ENCODE assay signal across 1 cellular context in genomic region chr1:88684482-88685238, GRCh38.
TF ChIP-seq lines count a peak whose summit lies in the region.

No MANE protein-coding gene starts in this region.

TF ChIP-seq in K562, 482 proteins besides CTCF, POLR2A, EP300 and RAD21 (continued from another document and continues in another):
- TF ChIP-seq TSHZ1 (CRISPR knock-in tag; IDR thresholded peaks at IDR 0.05) (no peak), NR2C1 (IDR thresholded peaks at IDR 0.05) (peak; percentile 30; the same call in 1 of the 2 replicates), NR2C1 (tag; IDR thresholded peaks at IDR 0.05) (no peak), CCAR2 (IDR thresholded peaks at IDR 0.05; ENCODE audit: low read depth, low read length) (no peak), ZNF695 (CRISPR knock-in tag; IDR thresholded peaks at IDR 0.05) (no peak), L3MBTL2 (IDR thresholded peaks at IDR 0.05) (no peak), KDM1A (IDR thresholded peaks at IDR 0.05) (peak in 1 of 2 experiments; percentile 47; a peak in 1 of 4 replicates), NCOA2 (IDR thresholded peaks at IDR 0.05; ENCODE audit: partially characterized antibody in 2 of 2) (no peak), ZNF512 (tag; IDR thresholded peaks at IDR 0.05) (no peak; the same call in 1 of the 2 replicates), ZC3H4 (CRISPR knock-in tag; IDR thresholded peaks at IDR 0.05; ENCODE audit: borderline replicate concordance) (no peak), ZNF239 (CRISPR knock-in tag; IDR thresholded peaks at IDR 0.05) (no peak), HNRNPL (IDR thresholded peaks at IDR 0.05; ENCODE audit: low read depth, low read length) (0 out of 2 replicates have a peak, but pooled peaks have one; percentile 11), ZNF511 (CRISPR knock-in tag; IDR thresholded peaks at IDR 0.05) (peak; percentile 34; the same call in 1 of the 2 replicates), POLR2G (IDR thresholded peaks at IDR 0.05; ENCODE audit: low read depth, low read length) (peak; percentile 86), FOXK2 (conservative IDR thresholded peaks at IDR 0.05 in 1 of 2, IDR thresholded peaks at IDR 0.05 in 1 of 2; ENCODE audit: low read depth in 2 of 2) (peak in 1 of 2 experiments; percentile 83; a peak in 2 of 4 replicates), FOXP1 (CRISPR knock-in tag; IDR thresholded peaks at IDR 0.05) (0 out of 2 replicates have a peak, but pooled peaks have one; percentile 54), U2AF2 (optimal IDR thresholded peaks at IDR 0.05; ENCODE audit: low read depth, low read length) (no peak), CREB1 (IDR thresholded peaks at IDR 0.05) (peak; percentile 39; the same call in 1 of the 2 replicates), CREB1 (CRISPR knock-in tag; IDR thresholded peaks at IDR 0.05) (no peak), ARID4B (CRISPR knock-in tag; IDR thresholded peaks at IDR 0.05) (peak; percentile 56; the same call in 1 of the 2 replicates), SRSF9 (IDR thresholded peaks at IDR 0.05; ENCODE audit: borderline replicate concordance, low read depth, low read length) (no peak), DPF2 (IDR thresholded peaks at IDR 0.05) (peak; percentile 54; the same call in 1 of the 2 replicates), TCF15 (CRISPR knock-in tag; IDR thresholded peaks at IDR 0.05) (no peak), TAF7 (tag; IDR thresholded peaks at IDR 0.05) (peak; percentile 2; the same call in 1 of the 2 replicates), ETV1 (tag; conservative IDR thresholded peaks at IDR 0.05; ENCODE audit: low read depth) (0 out of 2 replicates have a peak, but pooled peaks have one; percentile 10), SUPT5H (IDR thresholded peaks at IDR 0.05) (no peak; the same call in none of the 2 replicates), HOMEZ (CRISPR knock-in tag; IDR thresholded peaks at IDR 0.05) (no peak), GTF2A2 (tag; IDR thresholded peaks at IDR 0.05) (no peak), ZBTB40 (IDR thresholded peaks at IDR 0.05) (peak; percentile 77), ZBTB40 (CRISPR knock-in tag; IDR thresholded peaks at IDR 0.05) (no peak), TAF1 (IDR thresholded peaks at IDR 0.05; ENCODE audit: control insufficient read depth, extremely low read depth, insufficient read depth, low read length, severe bottlenecking) (peak; percentile 25), ZSCAN29 (IDR thresholded peaks at IDR 0.05) (no peak), YY1 (IDR thresholded peaks at IDR 0.05; ENCODE audit: borderline replicate concordance in 1 of 3, control insufficient read depth in 1 of 3, extremely low read depth in 1 of 3, insufficient read depth in 3 of 3, insufficient read length in 1 of 3, insufficient replicate concordance in 2 of 3, low read depth in 1 of 3, low read length in 2 of 3) (peak in 2 of 3 experiments; percentile 44 to 61), ZNF584 (CRISPR knock-in tag; IDR thresholded peaks at IDR 0.05; ENCODE audit: low read depth) (no peak), BRD9 (IDR thresholded peaks at IDR 0.05; ENCODE audit: low read depth, partially characterized antibody) (no peak), ZNF12 (CRISPR knock-in tag; IDR thresholded peaks at IDR 0.05) (no peak), SOX6 (IDR thresholded peaks at IDR 0.05) (no peak; the same call in 1 of the 2 replicates), RFX1 (IDR thresholded peaks at IDR 0.05) (no peak), SLC30A9 (CRISPR knock-in tag; IDR thresholded peaks at IDR 0.05) (no peak), BCOR (IDR thresholded peaks at IDR 0.05) (no peak)
